ENCODE assay signal across 11 cellular contexts in the genomic region with DNA sequence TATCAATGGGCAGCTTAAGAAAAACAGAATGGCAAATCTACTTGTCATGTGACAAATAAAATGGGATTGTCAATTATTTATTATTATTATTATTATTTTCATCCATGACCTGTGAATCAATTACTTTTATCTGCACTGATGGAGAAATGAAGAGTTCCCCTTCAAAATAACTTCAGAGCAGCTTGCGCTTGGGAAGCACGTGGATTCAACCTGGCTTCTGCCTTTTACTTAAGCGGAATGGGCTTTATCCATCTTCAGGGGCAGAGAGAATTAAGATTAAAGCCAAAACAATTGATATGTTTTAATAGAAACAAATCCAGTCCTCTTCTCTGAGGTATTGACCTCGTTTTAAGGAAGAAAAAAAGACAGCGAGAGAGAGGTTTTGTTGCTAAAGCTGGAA. TPM values are rescaled to one million over a fixed set of nuclear protein-coding genes. Genes with fewer than 3 reads are reported as not detected.
A peak's percentile ranks its signal among the peaks of the same experiment; 100 is the strongest.
DNase-seq lines count a peak whose midpoint lies in the region; ATAC-seq, FAIRE-seq and TF ChIP-seq lines count a peak whose summit lies in the region.
"Had no signal": no experiment of that assay in that cellular context is flagged by ENCODE, and none has a peak within 500 bp of the region (broad histone marks: within the 10 kb centered on the region; RNA-seq: fewer than 3 reads in every experiment).

No MANE protein-coding gene starts in this region.

- H3K4me3 ChIP-seq in astrocyte (ENCODE audit: insufficient read depth, low read depth, low read length) (peak overlapping the region; percentile 80), skeletal muscle tissue (ENCODE audit: low read length in 3 of 3) (peak overlapping the region; percentile 86 to 90 (median 89))

- H3K4me1 ChIP-seq in astrocyte (ENCODE audit: insufficient read depth, low read length) (peaks cover 22% of the 10 kb centered on the region), skeletal muscle tissue (ENCODE audit: control insufficient read depth in 3 of 3, insufficient read depth in 3 of 3, low read length in 3 of 3) (peaks cover 19 to 39% (median 23%) of the 10 kb centered on the region in 3 donors)

- no peaks in the 10 kb centered on the region for H3K27me3 ChIP-seq in astrocyte (ENCODE audit: insufficient read depth, low read length)
- H3K27me3 ChIP-seq in skeletal muscle tissue (ENCODE audit: control insufficient read depth in 3 of 3, insufficient read depth in 3 of 3, low read length in 3 of 3), result no peaks in the 10 kb centered on the region

- H3K27ac Mint-ChIP-seq in astrocyte (ENCODE audit: unreplicated experiment), result no peak overlapping the region
- H3K27ac Mint-ChIP-seq: activated CD4-positive, alpha-beta T cell treated with anti-CD3 and anti-CD28 coated beads for 36 hours had no signal

- H3K36me3 ChIP-seq in astrocyte (ENCODE audit: insufficient read depth, low read length), result no peaks in the 10 kb centered on the region
- no peaks in the 10 kb centered on the region for H3K36me3 ChIP-seq in skeletal muscle tissue (ENCODE audit: control insufficient read depth in 3 of 3, insufficient read depth in 3 of 3, low read length in 3 of 3)

- H3K9me3 ChIP-seq in astrocyte (ENCODE audit: insufficient read depth, low read depth, low read length) (no peaks in the 10 kb centered on the region), skeletal muscle tissue (ENCODE audit: control insufficient read depth in 3 of 3, low read length in 3 of 3) (no peaks in the 10 kb centered on the region)

- ATAC-seq in GM18520 (IDR thresholded peaks at IDR 0.05; ENCODE audit: unreplicated experiment) (no peak), HG03139 (IDR thresholded peaks at IDR 0.05; ENCODE audit: unreplicated experiment) (no peak)
- no peak for ATAC-seq in stimulated activated naive CD8-positive, alpha-beta T cell treated with anti-CD3 and anti-CD28 coated beads, Interleukin-15, Interleukin-2, amounts not matched to agents 100 U/mL and 50 U/mL, for 24 hours
- ATAC-seq: activated CD4-positive, alpha-beta T cell treated with anti-CD3 and anti-CD28 coated beads for 36 hours had no signal

- no peak overlapping the region for H2AFZ ChIP-seq in astrocyte (ENCODE audit: low read depth, low read length)

- DNase-seq in NCI-H524 (lab: John Stamatoyannopoulos, UW) (peak; percentile 20 to 62), NCI-H524 treated with DMSO at 0.1 percent for 48 hours (lab: John Stamatoyannopoulos, UW) (no peak), astrocyte (ENCODE audit: low read depth) (no peak), kidney glomerular epithelial cell (lab: John Stamatoyannopoulos, UW) (peak; percentile 21)
- no peak for DNase-seq in stimulated activated naive CD8-positive, alpha-beta T cell treated with anti-CD3 and anti-CD28 coated beads, Interleukin-15, Interleukin-2, amounts not matched to agents 100 U/mL and 50 U/mL, for 24 hours
- DNase-seq: activated CD4-positive, alpha-beta T cell treated with anti-CD3 and anti-CD28 coated beads for 36 hours; activated gamma-delta T cell had no signal

- FAIRE-seq in astrocyte (lab: Jason Lieb, UNC), result no peak

- H3K9me3 Mint-ChIP-seq in astrocyte (ENCODE audit: unreplicated experiment), result no peaks in the 10 kb centered on the region

- H4K20me1 ChIP-seq in astrocyte (ENCODE audit: insufficient read depth, low read length), result no peaks in the 10 kb centered on the region

- H3K4me2 ChIP-seq in astrocyte (ENCODE audit: low read length), result peak overlapping the region; percentile 84
- H3K4me2 ChIP-seq: KMS-11 had no signal

- TF ChIP-seq CTCF in astrocyte (IDR thresholded peaks at IDR 0.05; ENCODE audit: insufficient read depth, low read depth, low read length), result no peak

- H3K36me3 Mint-ChIP-seq in astrocyte (ENCODE audit: low read depth, unreplicated experiment), result peaks cover 4% of the 10 kb centered on the region

- H3K4me3 Mint-ChIP-seq in astrocyte (ENCODE audit: unreplicated experiment), result peak overlapping the region; percentile 92
- H3K4me3 Mint-ChIP-seq: activated CD4-positive, alpha-beta T cell treated with anti-CD3 and anti-CD28 coated beads for 36 hours had no signal

- H3K27ac ChIP-seq in astrocyte (ENCODE audit: low read depth, low read length), result peak overlapping the region; percentile 91
- peak overlapping the region; percentile 14 for H3K27ac ChIP-seq in skeletal muscle tissue (ENCODE audit: low read depth, low read length)
- H3K27ac ChIP-seq: KMS-11 had no signal

- peaks cover 13% of the 10 kb centered on the region for H3K4me1 Mint-ChIP-seq in astrocyte (ENCODE audit: low read depth, unreplicated experiment)

- peaks cover 51% of the 10 kb centered on the region for H3K79me2 ChIP-seq in astrocyte (ENCODE audit: insufficient read depth, low read length)

- H3K9ac ChIP-seq in astrocyte (ENCODE audit: low read length) (peak overlapping the region; percentile 94), skeletal muscle tissue (ENCODE audit: low read depth in 1 of 3, low read length in 3 of 3) (peak overlapping the region; percentile 81 to 91 (median 81))
- H3K9ac ChIP-seq: KMS-11 had no signal

- H3K27me3 Mint-ChIP-seq in astrocyte (ENCODE audit: low read depth, unreplicated experiment), result peaks cover 7% of the 10 kb centered on the region

RNA-seq across cellular contexts. Expression of gene SACS, which starts 0.9 kb away (rescaled TPM):
- total RNA-seq in astrocyte (78.8 and 79.4 TPM in 2 replicates), skeletal muscle tissue (102 TPM)

Comparison
In these comparisons a context has a peak if more than half of its experiments do, and no peak if none do; other contexts are left out.
1. DNase-seq: peak in NCI-H524 (2 of 2) and kidney glomerular epithelial cell (single experiment); none in NCI-H524 treated with DMSO at 0.1 percent for 48 hours (single experiment), astrocyte (single experiment) and stimulated activated naive CD8-positive, alpha-beta T cell treated with anti-CD3 and anti-CD28 coated beads, Interleukin-15, Interleukin-2, amounts not matched to agents 100 U/mL and 50 U/mL, for 24 hours (single experiment).